ENCODE assay signal across 27 cellular contexts in the genomic region with DNA sequence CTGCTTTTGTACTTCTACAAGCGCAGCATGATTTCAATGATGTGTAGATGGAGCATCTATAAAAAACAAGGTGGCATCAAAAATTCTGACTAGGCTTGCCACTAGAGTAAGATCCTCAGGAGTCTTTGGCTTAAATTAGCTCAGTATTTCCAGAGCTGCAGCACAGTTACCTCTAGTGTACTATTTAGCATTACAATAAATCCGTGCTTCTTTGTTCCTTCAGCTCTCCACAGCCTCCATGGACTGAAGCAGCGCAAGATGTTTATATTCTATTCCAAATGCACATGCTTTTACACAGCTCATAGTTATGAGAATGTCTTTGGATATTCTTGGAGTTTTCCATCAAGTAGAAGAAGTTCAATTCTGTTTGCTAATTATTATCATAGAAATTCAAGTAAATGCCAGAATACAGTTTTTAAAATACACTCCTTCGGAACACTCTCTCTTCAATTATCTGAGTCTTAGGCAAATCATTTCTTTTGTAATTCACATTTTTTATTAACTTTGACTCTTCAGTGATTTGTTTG.
"Had no signal": no experiment of that assay in that cellular context is flagged by ENCODE, and none has a peak within 500 bp of the region (broad histone marks: within the 10 kb centered on the region; RNA-seq: fewer than 3 reads in every experiment).

No MANE protein-coding gene starts in this region.

- DNase-seq: natural killer cell; nucleus accumbens; posterior cingulate gyrus; psoas muscle; right cardiac atrium; right lobe of liver; sigmoid colon; small intestine; stimulated activated CD4-positive, alpha-beta T cell treated with anti-CD3 and anti-CD28 coated beads, Interleukin-15, amount 100 ng/mL, for 24 hours; stimulated activated CD4-positive, alpha-beta T cell treated with anti-CD3 and anti-CD28 coated beads, Interleukin-2, amount 100 ng/mL, for 24 hours; stimulated activated CD4-positive, alpha-beta T cell treated with anti-CD3 and anti-CD28 coated beads, Interleukin-2, amount 100 ng/mL, for 48 hours; stimulated activated CD4-positive, alpha-beta T cell treated with anti-CD3 and anti-CD28 coated beads, Interleukin-4, amount 100 ng/mL, for 24 hours; stimulated activated naive B cell treated with anti-CD40 and anti-IgM and Interleukin-4, amounts not matched to agents 10 μg/mL and 1 μg/mL and 100 μg/mL, for 72 hours; stimulated activated naive CD4-positive, alpha-beta T cell treated with Interleukin-2 at 50 U/mL for 16 hours; stomach; thyroid gland; trophoblast cell; upper lobe of left lung had no signal

- H3K36me3 Mint-ChIP-seq: stimulated activated effector memory CD8-positive, alpha-beta T cell treated with anti-CD3 and anti-CD28 coated beads, Interleukin-12 subunit alpha, Interleukin-12 subunit beta, amount 100 ng/mL, for 72 hours; stimulated activated naive B cell treated with anti-CD40 and anti-IgM and Interleukin-4, amounts not matched to agents 10 μg/mL and 1 μg/mL and 100 μg/mL, for 72 hours had no signal

- H3K9me3 Mint-ChIP-seq: nephron had no signal

- H2AFZ ChIP-seq: parathyroid adenoma had no signal

- H3K9ac ChIP-seq: parathyroid adenoma had no signal

- H3K27me3 Mint-ChIP-seq: progenitor cell of endocrine pancreas; stimulated activated naive B cell treated with anti-CD40 and anti-IgM and Interleukin-4, amounts not matched to agents 10 μg/mL and 1 μg/mL and 100 μg/mL, for 72 hours; stimulated activated naive CD8-positive, alpha-beta T cell treated with anti-CD3 and anti-CD28 coated beads, Interleukin-15, Interleukin-2, amounts not matched to agents 100 ng/mL and 50 ng/mL, for 24 hours had no signal

- ATAC-seq: natural killer cell; psoas muscle; right cardiac atrium; right lobe of liver; stimulated activated effector memory CD8-positive, alpha-beta T cell treated with anti-CD3 and anti-CD28 coated beads, Interleukin-12 subunit alpha, Interleukin-12 subunit beta, amount 100 ng/mL, for 72 hours; stimulated activated naive B cell treated with anti-CD40 and anti-IgM and Interleukin-4, amounts not matched to agents 10 μg/mL and 1 μg/mL and 100 μg/mL, for 72 hours had no signal

- H3K27ac Mint-ChIP-seq: natural killer cell; nephron; progenitor cell of endocrine pancreas; stimulated activated effector memory CD8-positive, alpha-beta T cell treated with anti-CD3 and anti-CD28 coated beads, Interleukin-12 subunit alpha, Interleukin-12 subunit beta, amount 100 ng/mL, for 72 hours; stimulated activated naive B cell treated with anti-CD40 and anti-IgM and Interleukin-4, amounts not matched to agents 10 μg/mL and 1 μg/mL and 100 μg/mL, for 72 hours; stimulated activated naive CD8-positive, alpha-beta T cell treated with anti-CD3 and anti-CD28 coated beads, Interleukin-15, Interleukin-2, amounts not matched to agents 100 ng/mL and 50 ng/mL, for 24 hours had no signal

- H3K79me2 ChIP-seq: parathyroid adenoma had no signal

- H3K9me3 ChIP-seq: neutrophil, psoas muscle, right lobe of liver, sigmoid colon, stomach, thoracic aorta, thyroid gland, tibial nerve, upper lobe of left lung, vagina had no signal

- H3K4me3 Mint-ChIP-seq: natural killer cell; nephron; stimulated activated effector memory CD8-positive, alpha-beta T cell treated with anti-CD3 and anti-CD28 coated beads, Interleukin-12 subunit alpha, Interleukin-12 subunit beta, amount 100 ng/mL, for 72 hours; stimulated activated naive B cell treated with anti-CD40 and anti-IgM and Interleukin-4, amounts not matched to agents 10 μg/mL and 1 μg/mL and 100 μg/mL, for 72 hours; stimulated activated naive CD8-positive, alpha-beta T cell treated with anti-CD3 and anti-CD28 coated beads, Interleukin-15, Interleukin-2, amounts not matched to agents 100 ng/mL and 50 ng/mL, for 24 hours had no signal

- H3K4me1 ChIP-seq: parathyroid adenoma, psoas muscle, right lobe of liver, stomach, thyroid gland, tibial nerve, upper lobe of left lung, vagina had no signal

- H3K27me3 ChIP-seq: neutrophil, right lobe of liver, sigmoid colon, stomach, thyroid gland, tibial nerve, upper lobe of left lung, vagina had no signal

- H3K4me1 Mint-ChIP-seq: natural killer cell; nephron; stimulated activated effector memory CD8-positive, alpha-beta T cell treated with anti-CD3 and anti-CD28 coated beads, Interleukin-12 subunit alpha, Interleukin-12 subunit beta, amount 100 ng/mL, for 72 hours; stimulated activated naive B cell treated with anti-CD40 and anti-IgM and Interleukin-4, amounts not matched to agents 10 μg/mL and 1 μg/mL and 100 μg/mL, for 72 hours had no signal

- H3K36me3 ChIP-seq: neutrophil, right lobe of liver, sigmoid colon, stomach, thoracic aorta, thyroid gland, tibial nerve, upper lobe of left lung, vagina had no signal

- H3K27ac ChIP-seq: neutrophil, parathyroid adenoma, psoas muscle, right lobe of liver, sigmoid colon, stomach, thoracic aorta, thyroid gland, tibial nerve, upper lobe of left lung, vagina had no signal

- H3K4me3 ChIP-seq: psoas muscle, right lobe of liver, sigmoid colon, stomach, thoracic aorta, thyroid gland, tibial nerve, upper lobe of left lung, vagina had no signal
